13 cellular contexts compared by ENCODE assay signal in genomic region chr1:162564762-162565218, GRCh38. TPM values are rescaled to one million over a fixed set of nuclear protein-coding genes. Genes with fewer than 3 reads are reported as not detected.
DNase-seq lines count a peak whose midpoint lies in the region; ATAC-seq and TF ChIP-seq lines count a peak whose summit lies in the region.
"Had no signal": no experiment of that assay in that cellular context is flagged by ENCODE, and none has a peak within 500 bp of the region (broad histone marks: within the 10 kb centered on the region; RNA-seq: fewer than 3 reads in every experiment).

No MANE protein-coding gene starts in this region.

- H3K4me3 Mint-ChIP-seq in glutamatergic neuron (ENCODE audit: unreplicated experiment) (peak overlapping the region; percentile 20), type B pancreatic cell (peak overlapping the region; percentile 57)
- H3K4me3 Mint-ChIP-seq: naive thymus-derived CD8-positive, alpha-beta T cell had no signal

- intact Hi-C loops in left ventricle myocardium inferior (cut with micrococcal nuclease), result no loop called here
- intact Hi-C loops in cardiac septum (cut with DNase I), result no loop called here

- H3K27me3 Mint-ChIP-seq in glutamatergic neuron (ENCODE audit: unreplicated experiment) (peaks cover 7% of the 10 kb centered on the region), type B pancreatic cell (no peaks in the 10 kb centered on the region)
- H3K27me3 Mint-ChIP-seq: naive thymus-derived CD8-positive, alpha-beta T cell had no signal

- H3K9me3 Mint-ChIP-seq in glutamatergic neuron (ENCODE audit: unreplicated experiment) (peaks cover 3% of the 10 kb centered on the region), type B pancreatic cell (no peaks in the 10 kb centered on the region)

- H3K27me3 ChIP-seq in left ventricle myocardium inferior (ENCODE audit: low read depth) (no peaks in the 10 kb centered on the region), HAP-1 (ENCODE audit: low read depth) (no peaks in the 10 kb centered on the region)
- H3K27me3 ChIP-seq: ascending aorta, esophagus squamous epithelium, uterus had no signal

- H3K9me3 ChIP-seq in left ventricle myocardium inferior (replicated peaks), result no peaks in the 10 kb centered on the region
- H3K9me3 ChIP-seq in HAP-1, result no peaks in the 10 kb centered on the region
- H3K9me3 ChIP-seq: ascending aorta, esophagus squamous epithelium, uterus had no signal

- no peak for TF ChIP-seq CTCF in left ventricle myocardium inferior (IDR thresholded peaks at IDR 0.05; ENCODE audit: borderline replicate concordance)
- no peak for TF ChIP-seq CTCF in glutamatergic neuron (IDR thresholded peaks at IDR 0.05; ENCODE audit: partially characterized antibody, unreplicated experiment)
- no peak for TF ChIP-seq CTCF in type B pancreatic cell (conservative IDR thresholded peaks at IDR 0.05)

- H3K4me1 Mint-ChIP-seq in glutamatergic neuron (ENCODE audit: low read depth, unreplicated experiment), result peaks cover 14% of the 10 kb centered on the region
- peaks cover 39% of the 10 kb centered on the region for H3K4me1 Mint-ChIP-seq in type B pancreatic cell (ENCODE audit: unreplicated experiment)

- in situ Hi-C loops in HAP-1 (cut with MboI; ENCODE audit: low sequenced_read_pairs), result no loop called here

- no peak for TF ChIP-seq POLR2A in GM18505 (IDR thresholded peaks at IDR 0.05; ENCODE audit: borderline replicate concordance, extremely low read depth, insufficient read depth, insufficient read length)

- H3K36me3 Mint-ChIP-seq in glutamatergic neuron (ENCODE audit: unreplicated experiment) (no peaks in the 10 kb centered on the region), type B pancreatic cell (peaks cover 14% of the 10 kb centered on the region)

- H3K36me3 ChIP-seq in left ventricle myocardium inferior, result peaks cover 28% of the 10 kb centered on the region
- peaks cover 11% of the 10 kb centered on the region for H3K36me3 ChIP-seq in HAP-1 (replicated peaks)
- H3K36me3 ChIP-seq: uterus had no signal

- no peak overlapping the region for H3K27ac Mint-ChIP-seq in glutamatergic neuron (ENCODE audit: unreplicated experiment)
- no peak overlapping the region for H3K27ac Mint-ChIP-seq in type B pancreatic cell

- no peak for ATAC-seq in HG03196 (IDR thresholded peaks at IDR 0.05; ENCODE audit: unreplicated experiment)
- ATAC-seq in GM18505 (IDR thresholded peaks at IDR 0.05; ENCODE audit: unreplicated experiment), result no peak
- ATAC-seq: naive thymus-derived CD8-positive, alpha-beta T cell had no signal

- no peak for DNase-seq in left ventricle myocardium inferior
- no peak for DNase-seq in cardiac septum (ENCODE audit: low spot score)
- peak; percentile 32 for DNase-seq in amniotic epithelial cell (ENCODE audit: low read depth)
- no peak for DNase-seq in glutamatergic neuron
- DNase-seq in type B pancreatic cell (ENCODE audit: extremely low spot score, unreplicated experiment), result no peak
- DNase-seq in HAP-1 (ENCODE audit: low spot score in 2 of 2), result no peak
- DNase-seq: esophagus squamous epithelium; naive thymus-derived CD8-positive, alpha-beta T cell; NCI-H2227 treated with DMSO at 0.1 percent for 48 hours; uterus had no signal

- no peak overlapping the region for H3K27ac ChIP-seq in left ventricle myocardium inferior (replicated peaks)
- H3K27ac ChIP-seq: ascending aorta, esophagus squamous epithelium, uterus had no signal

- H3K4me1 ChIP-seq in left ventricle myocardium inferior (peaks cover 56% of the 10 kb centered on the region), HAP-1 (peaks cover 14% of the 10 kb centered on the region)

- peak overlapping the region; percentile 89 for H3K4me3 ChIP-seq in left ventricle myocardium inferior
- H3K4me3 ChIP-seq in HAP-1, result no peak overlapping the region
- H3K4me3 ChIP-seq: uterus had no signal

RNA-seq across cellular contexts. Expression of gene UAP1, which starts 3.3 kb away (rescaled TPM):
- total RNA-seq in left ventricle myocardium inferior (26.5 TPM), cardiac septum (24.4 TPM), glutamatergic neuron (ENCODE audit: unreplicated experiment) (34.1 TPM), type B pancreatic cell (ENCODE audit: low replicate concordance) (26.8 and 31.6 TPM in 2 replicates)
